1 cellular context compared by ENCODE assay signal in the genomic region with DNA sequence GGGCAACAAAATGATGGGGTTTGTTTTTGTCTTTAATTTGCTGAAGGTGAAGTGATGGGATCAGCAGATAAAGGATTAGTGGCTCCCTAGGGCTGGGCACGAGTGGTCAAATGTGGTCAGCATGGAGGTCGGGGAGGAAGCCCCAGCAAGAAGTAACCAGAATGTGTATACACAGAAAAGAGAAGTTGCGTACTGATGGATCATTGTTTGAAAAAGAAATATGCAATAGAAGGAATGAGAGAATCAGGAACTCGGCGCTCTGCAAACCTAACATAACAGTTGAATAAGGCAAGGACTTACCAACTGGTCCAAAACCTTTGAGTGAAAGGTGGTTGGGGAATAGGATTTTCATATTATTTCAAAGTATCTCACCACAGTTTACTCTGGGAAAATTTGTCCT.
TF ChIP-seq lines count a peak whose summit lies in the region.

No MANE protein-coding gene starts in this region.

TF ChIP-seq in WTC11, 78 proteins besides CTCF, POLR2A, EP300 and RAD21 (continued from another document):
- TF ChIP-seq, protein P1, sequence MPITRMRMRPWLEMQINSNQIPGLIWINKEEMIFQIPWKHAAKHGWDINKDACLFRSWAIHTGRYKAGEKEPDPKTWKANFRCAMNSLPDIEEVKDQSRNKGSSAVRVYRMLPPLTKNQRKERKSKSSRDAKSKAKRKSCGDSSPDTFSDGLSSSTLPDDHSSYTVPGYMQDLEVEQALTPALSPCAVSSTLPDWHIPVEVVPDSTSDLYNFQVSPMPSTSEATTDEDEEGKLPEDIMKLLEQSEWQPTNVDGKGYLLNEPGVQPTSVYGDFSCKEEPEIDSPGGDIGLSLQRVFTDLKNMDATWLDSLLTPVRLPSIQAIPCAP (CRISPR knock-in tag; IDR thresholded peaks at IDR 0.05), result no peak
- TF ChIP-seq ZNF219 (CRISPR knock-in tag; IDR thresholded peaks at IDR 0.05; ENCODE audit: borderline replicate concordance), result no peak
- no peak for TF ChIP-seq SMAD4 (CRISPR knock-in tag; IDR thresholded peaks at IDR 0.05)
- TF ChIP-seq, protein P2, sequence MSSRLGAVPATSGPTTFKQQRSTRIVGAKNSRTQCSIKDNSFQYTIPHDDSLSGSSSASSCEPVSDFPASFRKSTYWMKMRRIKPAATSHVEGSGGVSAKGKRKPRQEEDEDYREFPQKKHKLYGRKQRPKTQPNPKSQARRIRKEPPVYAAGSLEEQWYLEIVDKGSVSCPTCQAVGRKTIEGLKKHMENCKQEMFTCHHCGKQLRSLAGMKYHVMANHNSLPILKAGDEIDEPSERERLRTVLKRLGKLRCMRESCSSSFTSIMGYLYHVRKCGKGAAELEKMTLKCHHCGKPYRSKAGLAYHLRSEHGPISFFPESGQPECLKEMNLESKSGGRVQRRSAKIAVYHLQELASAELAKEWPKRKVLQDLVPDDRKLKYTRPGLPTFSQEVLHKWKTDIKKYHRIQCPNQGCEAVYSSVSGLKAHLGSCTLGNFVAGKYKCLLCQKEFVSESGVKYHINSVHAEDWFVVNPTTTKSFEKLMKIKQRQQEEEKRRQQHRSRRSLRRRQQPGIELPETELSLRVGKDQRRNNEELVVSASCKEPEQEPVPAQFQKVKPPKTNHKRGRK (CRISPR knock-in tag; IDR thresholded peaks at IDR 0.05; ENCODE audit: borderline replicate concordance), result no peak
- TF ChIP-seq NFE2L1 (CRISPR knock-in tag; IDR thresholded peaks at IDR 0.05), result no peak
- TF ChIP-seq, protein P3, sequence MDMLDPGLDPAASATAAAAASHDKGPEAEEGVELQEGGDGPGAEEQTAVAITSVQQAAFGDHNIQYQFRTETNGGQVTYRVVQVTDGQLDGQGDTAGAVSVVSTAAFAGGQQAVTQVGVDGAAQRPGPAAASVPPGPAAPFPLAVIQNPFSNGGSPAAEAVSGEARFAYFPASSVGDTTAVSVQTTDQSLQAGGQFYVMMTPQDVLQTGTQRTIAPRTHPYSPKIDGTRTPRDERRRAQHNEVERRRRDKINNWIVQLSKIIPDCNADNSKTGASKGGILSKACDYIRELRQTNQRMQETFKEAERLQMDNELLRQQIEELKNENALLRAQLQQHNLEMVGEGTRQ (CRISPR knock-in tag; IDR thresholded peaks at IDR 0.05), result no peak
- TF ChIP-seq, protein P4, sequence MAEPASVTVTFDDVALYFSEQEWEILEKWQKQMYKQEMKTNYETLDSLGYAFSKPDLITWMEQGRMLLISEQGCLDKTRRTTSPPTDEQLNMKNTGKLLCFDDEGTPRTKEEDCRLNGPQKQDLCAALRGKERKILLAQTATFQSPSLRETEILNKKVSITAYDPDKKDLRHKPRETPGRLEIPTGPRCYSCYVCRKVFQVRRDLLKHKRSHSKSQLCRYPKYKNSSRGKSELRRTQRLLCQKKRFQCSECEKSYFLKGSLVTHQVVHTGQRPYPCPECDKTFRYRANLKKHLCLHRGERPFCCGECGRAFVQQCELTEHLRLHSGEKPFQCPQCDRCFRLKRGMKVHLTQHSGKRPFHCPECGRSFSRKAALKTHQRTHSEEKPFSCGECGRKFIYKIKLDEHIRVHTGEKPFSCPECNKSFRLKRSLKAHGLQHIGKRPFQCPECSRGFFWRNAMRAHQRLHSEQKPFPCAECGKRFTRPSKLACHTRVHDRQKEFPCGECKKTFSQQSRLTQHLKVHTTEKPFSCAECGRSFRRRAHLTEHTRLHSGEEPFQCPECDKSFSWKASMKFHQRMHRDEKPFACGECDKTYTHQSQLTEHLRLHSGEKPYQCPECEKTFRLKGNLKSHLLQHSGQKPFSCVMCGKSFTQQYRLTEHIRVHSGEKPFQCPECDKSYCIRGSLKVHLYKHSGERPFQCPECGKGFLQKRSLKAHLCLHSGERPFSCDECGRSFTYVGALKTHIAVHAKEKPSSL (CRISPR knock-in tag; conservative IDR thresholded peaks at IDR 0.05), result no peak
- TF ChIP-seq, protein P5, sequence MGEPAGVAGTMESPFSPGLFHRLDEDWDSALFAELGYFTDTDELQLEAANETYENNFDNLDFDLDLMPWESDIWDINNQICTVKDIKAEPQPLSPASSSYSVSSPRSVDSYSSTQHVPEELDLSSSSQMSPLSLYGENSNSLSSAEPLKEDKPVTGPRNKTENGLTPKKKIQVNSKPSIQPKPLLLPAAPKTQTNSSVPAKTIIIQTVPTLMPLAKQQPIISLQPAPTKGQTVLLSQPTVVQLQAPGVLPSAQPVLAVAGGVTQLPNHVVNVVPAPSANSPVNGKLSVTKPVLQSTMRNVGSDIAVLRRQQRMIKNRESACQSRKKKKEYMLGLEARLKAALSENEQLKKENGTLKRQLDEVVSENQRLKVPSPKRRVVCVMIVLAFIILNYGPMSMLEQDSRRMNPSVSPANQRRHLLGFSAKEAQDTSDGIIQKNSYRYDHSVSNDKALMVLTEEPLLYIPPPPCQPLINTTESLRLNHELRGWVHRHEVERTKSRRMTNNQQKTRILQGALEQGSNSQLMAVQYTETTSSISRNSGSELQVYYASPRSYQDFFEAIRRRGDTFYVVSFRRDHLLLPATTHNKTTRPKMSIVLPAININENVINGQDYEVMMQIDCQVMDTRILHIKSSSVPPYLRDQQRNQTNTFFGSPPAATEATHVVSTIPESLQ (CRISPR knock-in tag; IDR thresholded peaks at IDR 0.05), result no peak
- TF ChIP-seq JUN (CRISPR knock-in tag; IDR thresholded peaks at IDR 0.05), result no peak
- TF ChIP-seq, protein P6, sequence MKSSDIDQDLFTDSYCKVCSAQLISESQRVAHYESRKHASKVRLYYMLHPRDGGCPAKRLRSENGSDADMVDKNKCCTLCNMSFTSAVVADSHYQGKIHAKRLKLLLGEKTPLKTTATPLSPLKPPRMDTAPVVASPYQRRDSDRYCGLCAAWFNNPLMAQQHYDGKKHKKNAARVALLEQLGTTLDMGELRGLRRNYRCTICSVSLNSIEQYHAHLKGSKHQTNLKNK (CRISPR knock-in tag; IDR thresholded peaks at IDR 0.05), result no peak
- TF ChIP-seq, protein P7, sequence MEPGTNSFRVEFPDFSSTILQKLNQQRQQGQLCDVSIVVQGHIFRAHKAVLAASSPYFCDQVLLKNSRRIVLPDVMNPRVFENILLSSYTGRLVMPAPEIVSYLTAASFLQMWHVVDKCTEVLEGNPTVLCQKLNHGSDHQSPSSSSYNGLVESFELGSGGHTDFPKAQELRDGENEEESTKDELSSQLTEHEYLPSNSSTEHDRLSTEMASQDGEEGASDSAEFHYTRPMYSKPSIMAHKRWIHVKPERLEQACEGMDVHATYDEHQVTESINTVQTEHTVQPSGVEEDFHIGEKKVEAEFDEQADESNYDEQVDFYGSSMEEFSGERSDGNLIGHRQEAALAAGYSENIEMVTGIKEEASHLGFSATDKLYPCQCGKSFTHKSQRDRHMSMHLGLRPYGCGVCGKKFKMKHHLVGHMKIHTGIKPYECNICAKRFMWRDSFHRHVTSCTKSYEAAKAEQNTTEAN (CRISPR knock-in tag; IDR thresholded peaks at IDR 0.05), result no peak
- TF ChIP-seq OVOL2 (CRISPR knock-in tag; IDR thresholded peaks at IDR 0.05; ENCODE audit: borderline replicate concordance), result no peak
